ENCODE assay signal across 18 cellular contexts in the genomic region with DNA sequence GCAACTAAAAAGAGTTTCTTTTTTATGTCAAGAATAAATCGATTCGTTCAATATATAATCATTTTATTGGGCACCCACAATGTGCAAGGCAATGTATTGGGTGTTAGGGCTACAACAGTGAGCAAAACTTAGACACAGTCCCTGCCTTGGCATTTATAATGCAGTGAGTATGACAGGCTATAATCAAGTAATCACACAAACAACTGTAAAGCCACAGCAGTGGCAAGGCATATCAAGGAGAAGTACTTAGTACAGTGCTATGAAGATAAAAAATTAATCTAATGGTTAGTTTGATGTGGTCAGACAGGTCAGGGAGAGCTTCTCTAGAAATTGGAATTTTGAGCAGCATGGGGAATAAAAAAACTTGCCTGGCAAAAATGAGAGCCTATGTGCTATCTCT. TPM values are rescaled to one million over a fixed set of nuclear protein-coding genes. Genes with fewer than 3 reads are reported as not detected.
DNase-seq lines count a peak whose midpoint lies in the region; TF ChIP-seq lines count a peak whose summit lies in the region.
"Had no signal": no experiment of that assay in that cellular context is flagged by ENCODE, and none has a peak within 500 bp of the region (broad histone marks: within the 10 kb centered on the region; RNA-seq: fewer than 3 reads in every experiment).

No MANE protein-coding gene starts in this region.

- no peak for TF ChIP-seq POLR2A in stomach (IDR thresholded peaks at IDR 0.05)

- H3K9me3 Mint-ChIP-seq in CD14-positive monocyte: peaks cover 0 to 4% (median 0%) of the 10 kb centered on the region in 7 donors
- H3K9me3 Mint-ChIP-seq: CD8-positive, alpha-beta T cell; GM23338; HFFc6 had no signal

- no peak for TF ChIP-seq CTCF in neural cell (IDR thresholded peaks at IDR 0.05; ENCODE audit: poor library complexity, severe bottlenecking)
- TF ChIP-seq CTCF in stomach (IDR thresholded peaks at IDR 0.05): no peak
- no peak for TF ChIP-seq CTCF in CD14-positive monocyte (IDR thresholded peaks at IDR 0.05)

- H3K4me3 ChIP-seq in neural cell (ENCODE audit: low read length): no peak overlapping the region
- H3K4me3 ChIP-seq in stomach: no peak overlapping the region
- H3K4me3 ChIP-seq: BLaER1, GM23338 had no signal

- H3K79me2 ChIP-seq in neural cell (replicated peaks; ENCODE audit: insufficient read depth, low read length): no peaks in the 10 kb centered on the region

- H3K9me3 ChIP-seq in neural cell (ENCODE audit: low read length) (no peaks in the 10 kb centered on the region), stomach (no peaks in the 10 kb centered on the region)
- H3K9me3 ChIP-seq: BLaER1, Caco-2 had no signal

- H3K27ac ChIP-seq in neural cell (ENCODE audit: low read length) (no peak overlapping the region), stomach (no peak overlapping the region)
- H3K27ac ChIP-seq: BLaER1 had no signal

- TF ChIP-seq RAD21 in neural cell (conservative IDR thresholded peaks at IDR 0.05): no peak

- H3K4me1 ChIP-seq in stomach: peaks cover 0 to 29% (median 14%) of the 10 kb centered on the region in 4 donors
- H3K4me1 ChIP-seq: BLaER1, Caco-2 had no signal

- no peaks in the 10 kb centered on the region for H3K27me3 Mint-ChIP-seq in CD14-positive monocyte (ENCODE audit: low read depth in 3 of 3)

- no peaks in the 10 kb centered on the region for H3F3A ChIP-seq in neural cell (ENCODE audit: insufficient read depth, low read length, poor library complexity, severe bottlenecking)

- H3K36me3 ChIP-seq in neural cell (ENCODE audit: insufficient read depth, low read length) (no peaks in the 10 kb centered on the region), stomach (no peaks in the 10 kb centered on the region)
- H3K36me3 ChIP-seq: BLaER1 had no signal

- TF ChIP-seq EP300 in neural cell (conservative IDR thresholded peaks at IDR 0.05; ENCODE audit: poor library complexity, severe bottlenecking): peak; percentile 79
- no peak for TF ChIP-seq EP300 in stomach (IDR thresholded peaks at IDR 0.05)

- H3K9ac ChIP-seq in neural cell (ENCODE audit: low read length): no peak overlapping the region
- H3K9ac ChIP-seq: BLaER1 had no signal

- intact Hi-C loops in stomach (cut with DNase I; ENCODE audit: low total_unique reads) (no loop called here), CD14-positive monocyte (cut with micrococcal nuclease) (no loop called here)

- WGBS in stomach, 5 donors: 46 to 95% (median 69%) methylated on average over 2 of the region's 2 CpGs

- H3K27me3 ChIP-seq in neural cell (ENCODE audit: insufficient read depth, low read depth, low read length): no peaks in the 10 kb centered on the region
- H3K27me3 ChIP-seq in stomach: no peaks in the 10 kb centered on the region
- H3K27me3 ChIP-seq: BLaER1 had no signal

- H3K4me1 Mint-ChIP-seq in CD14-positive monocyte: no peaks in the 10 kb centered on the region

- H3K27ac Mint-ChIP-seq in CD14-positive monocyte: no peak overlapping the region
- H3K27ac Mint-ChIP-seq: CD8-positive, alpha-beta T cell; GM23338; HFFc6 had no signal

- no peaks in the 10 kb centered on the region for H4K20me1 ChIP-seq in neural cell (ENCODE audit: insufficient read depth)
- H4K20me1 ChIP-seq: BLaER1 had no signal

- H3K4me2 ChIP-seq in neural cell (ENCODE audit: low read length): no peak overlapping the region
- H3K4me2 ChIP-seq: BLaER1 had no signal

- no peak overlapping the region for H3K4me3 Mint-ChIP-seq in CD14-positive monocyte
- H3K4me3 Mint-ChIP-seq: CD8-positive, alpha-beta T cell; GM23338; HFFc6 had no signal

- no peaks in the 10 kb centered on the region for H3K9me2 ChIP-seq in neural cell (ENCODE audit: insufficient read depth, low read length)

- H2AFZ ChIP-seq in neural cell (ENCODE audit: low read depth, low read length): no peak overlapping the region
- H2AFZ ChIP-seq: GM23338 had no signal

- no peaks in the 10 kb centered on the region for H3K36me3 Mint-ChIP-seq in CD14-positive monocyte
- H3K36me3 Mint-ChIP-seq: CD8-positive, alpha-beta T cell had no signal

- DNase-seq in NCI-H1417 (lab: John Stamatoyannopoulos, UW) (peak in 2 of 3 experiments; percentile 41 to 68), NCI-H1417 treated with DMSO at 0.1 percent for 48 hours (lab: John Stamatoyannopoulos, UW) (no peak), NCI-H2227 (lab: John Stamatoyannopoulos, UW; ENCODE audit: unreplicated experiment) (peak; percentile 76), SW480 (ENCODE audit: low spot score) (peak; percentile 12), stomach (no peak), CD14-positive monocyte (ENCODE audit: low spot score) (no peak)
- DNase-seq: 8988T; Caco-2; CD8-positive, alpha-beta T cell; DMS153; DMS79; GDM1; H7; HFFc6; IMR-90 had no signal

TF ChIP-seq in neural cell, 6 proteins besides CTCF, POLR2A, EP300 and RAD21:
- TF ChIP-seq, protein P1, sequence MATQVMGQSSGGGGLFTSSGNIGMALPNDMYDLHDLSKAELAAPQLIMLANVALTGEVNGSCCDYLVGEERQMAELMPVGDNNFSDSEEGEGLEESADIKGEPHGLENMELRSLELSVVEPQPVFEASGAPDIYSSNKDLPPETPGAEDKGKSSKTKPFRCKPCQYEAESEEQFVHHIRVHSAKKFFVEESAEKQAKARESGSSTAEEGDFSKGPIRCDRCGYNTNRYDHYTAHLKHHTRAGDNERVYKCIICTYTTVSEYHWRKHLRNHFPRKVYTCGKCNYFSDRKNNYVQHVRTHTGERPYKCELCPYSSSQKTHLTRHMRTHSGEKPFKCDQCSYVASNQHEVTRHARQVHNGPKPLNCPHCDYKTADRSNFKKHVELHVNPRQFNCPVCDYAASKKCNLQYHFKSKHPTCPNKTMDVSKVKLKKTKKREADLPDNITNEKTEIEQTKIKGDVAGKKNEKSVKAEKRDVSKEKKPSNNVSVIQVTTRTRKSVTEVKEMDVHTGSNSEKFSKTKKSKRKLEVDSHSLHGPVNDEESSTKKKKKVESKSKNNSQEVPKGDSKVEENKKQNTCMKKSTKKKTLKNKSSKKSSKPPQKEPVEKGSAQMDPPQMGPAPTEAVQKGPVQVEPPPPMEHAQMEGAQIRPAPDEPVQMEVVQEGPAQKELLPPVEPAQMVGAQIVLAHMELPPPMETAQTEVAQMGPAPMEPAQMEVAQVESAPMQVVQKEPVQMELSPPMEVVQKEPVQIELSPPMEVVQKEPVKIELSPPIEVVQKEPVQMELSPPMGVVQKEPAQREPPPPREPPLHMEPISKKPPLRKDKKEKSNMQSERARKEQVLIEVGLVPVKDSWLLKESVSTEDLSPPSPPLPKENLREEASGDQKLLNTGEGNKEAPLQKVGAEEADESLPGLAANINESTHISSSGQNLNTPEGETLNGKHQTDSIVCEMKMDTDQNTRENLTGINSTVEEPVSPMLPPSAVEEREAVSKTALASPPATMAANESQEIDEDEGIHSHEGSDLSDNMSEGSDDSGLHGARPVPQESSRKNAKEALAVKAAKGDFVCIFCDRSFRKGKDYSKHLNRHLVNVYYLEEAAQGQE (IDR thresholded peaks at IDR 0.05; ENCODE audit: borderline replicate concordance): no peak
- TF ChIP-seq POLR2AphosphoS5 (IDR thresholded peaks at IDR 0.05): peak; percentile 83

RNA-seq across cellular contexts. Expression of a gene that starts 39.5 kb away (rescaled TPM):
- polyA plus RNA-seq in neural cell (0.33 and 0.88 TPM in 2 replicates), stomach (under 1 TPM in 1 of 3 donors, not detected in 2; 0.70 TPM), CD14-positive monocyte (not detected)
- 0.23 and 0.24 TPM in 2 replicates for polyA minus RNA-seq in neural cell
- total RNA-seq in stomach: 1 to 10 TPM in 2 of 5 donors, under 1 TPM in 1, not detected in 2; 0.58 to 1.7 (median 1.3) TPM
- total RNA-seq: CD8-positive, alpha-beta T cell had no signal

Comparison
In these comparisons a context has a peak if more than half of its experiments do, and no peak if none do; other contexts are left out.
1. DNase-seq: peak in NCI-H1417 (2 of 3), NCI-H2227 (single experiment) and SW480 (single experiment); none in NCI-H1417 treated with DMSO at 0.1 percent for 48 hours (single experiment), stomach (single experiment) and CD14-positive monocyte (single experiment).